Comparison of ENCODE assay signal across 19 cellular contexts in genomic region chr9:20996809-20997208, GRCh38. TPM values are rescaled to one million over a fixed set of nuclear protein-coding genes. Genes with fewer than 3 reads are reported as not detected.
DNase-seq lines count a peak whose midpoint lies in the region; ATAC-seq, FAIRE-seq and TF ChIP-seq lines count a peak whose summit lies in the region.
"Had no signal": no experiment of that assay in that cellular context is flagged by ENCODE, and none has a peak within 500 bp of the region (broad histone marks: within the 10 kb centered on the region; RNA-seq: fewer than 3 reads in every experiment).

No MANE protein-coding gene starts in this region.

- no peak for DNase-seq in GM12891 (ENCODE audit: insufficient read length, low spot score)
- DNase-seq in germinal center (ENCODE audit: low spot score) = peak; percentile 48
- DNase-seq in T-helper 9 cell = no peak
- no peak for DNase-seq in stimulated activated CD8-positive, alpha-beta memory T cell treated with anti-CD3 and anti-CD28 coated beads, Interleukin-4, amount 100 ng/mL, for 48 hours
- DNase-seq in osteocyte (ENCODE audit: extremely low spot score, unreplicated experiment) = no peak
- no peak for DNase-seq in D341Med (ENCODE audit: low spot score)
- DNase-seq: activated CD4-positive, alpha-beta T cell treated with anti-CD3 and anti-CD28 coated beads, Interleukin-2, amount 50 U/mL, for 4 hours; BE2C; body of pancreas; EL; hippocampal formation; NCI-H2081 treated with DMSO at 0.1 percent for 48 hours; NCI-H82; T1000; uterus had no signal

- peak; percentile 59 for FAIRE-seq in GM12891 (lab: Jason Lieb, UNC)

- ATAC-seq in GM19467 (IDR thresholded peaks at IDR 0.05; ENCODE audit: unreplicated experiment) = peak; percentile 44
- peak; percentile 42 for ATAC-seq in HG03342 (IDR thresholded peaks at IDR 0.05; ENCODE audit: unreplicated experiment)
- ATAC-seq: body of pancreas had no signal

- H3K27ac Mint-ChIP-seq in osteocyte (ENCODE audit: unreplicated experiment) = no peak overlapping the region
- H3K27ac Mint-ChIP-seq: neural progenitor cell; stimulated activated naive CD8-positive, alpha-beta T cell treated with anti-CD3 and anti-CD28 coated beads, Interleukin-15, Interleukin-2, amounts not matched to agents 100 ng/mL and 50 ng/mL, for 24 hours had no signal

- H3K4me3 Mint-ChIP-seq in osteocyte (ENCODE audit: unreplicated experiment) = no peak overlapping the region
- H3K4me3 Mint-ChIP-seq: neural progenitor cell; stimulated activated naive CD8-positive, alpha-beta T cell treated with anti-CD3 and anti-CD28 coated beads, Interleukin-15, Interleukin-2, amounts not matched to agents 100 ng/mL and 50 ng/mL, for 24 hours had no signal

- H3K27me3 Mint-ChIP-seq in osteocyte (ENCODE audit: unreplicated experiment) = no peaks in the 10 kb centered on the region
- H3K27me3 Mint-ChIP-seq: stimulated activated naive CD8-positive, alpha-beta T cell treated with anti-CD3 and anti-CD28 coated beads, Interleukin-15, Interleukin-2, amounts not matched to agents 100 ng/mL and 50 ng/mL, for 24 hours had no signal

- TF ChIP-seq POLR2A in GM12891 (IDR thresholded peaks at IDR 0.05; ENCODE audit: low read depth, low read length) = no peak

- no peak for TF ChIP-seq CTCF in osteocyte (IDR thresholded peaks at IDR 0.05)

- peaks cover 12% of the 10 kb centered on the region for H3K9me3 Mint-ChIP-seq in osteocyte (ENCODE audit: unreplicated experiment)

- peaks cover 37% of the 10 kb centered on the region for H3K36me3 Mint-ChIP-seq in osteocyte (ENCODE audit: unreplicated experiment)

- H3K4me1 Mint-ChIP-seq in osteocyte (ENCODE audit: unreplicated experiment) = peaks cover 15% of the 10 kb centered on the region
- H3K4me1 Mint-ChIP-seq: neural progenitor cell had no signal

TF ChIP-seq in GM12891, 5 proteins besides CTCF, POLR2A, EP300 and RAD21:
- no peak for TF ChIP-seq POU2F2 (IDR thresholded peaks at IDR 0.05; ENCODE audit: low read depth, low read length)

RNA-seq across cellular contexts. Expression of gene HACD4, which starts 34.6 kb away (rescaled TPM):
- polyA plus RNA-seq in GM12891 (2012; ENCODE audit: low read depth, missing spikeins) = 3.8 TPM
- 2.4 TPM in 2 replicates for total RNA-seq in osteocyte
